8 cellular contexts compared by ENCODE assay signal in genomic region chr7:118183586-118184391, GRCh38. TPM values are rescaled to one million over a fixed set of nuclear protein-coding genes. Genes with fewer than 3 reads are reported as not detected.
DNase-seq lines count a peak whose midpoint lies in the region; ATAC-seq and TF ChIP-seq lines count a peak whose summit lies in the region.

Gene LSM8, plus strand, starts transcription at chr7:118184164. Its CDS starts 60 bp downstream, at chr7:118184224.

- CTCF ChIA-PET in RWPE1 (lab: Yijun Ruan, JAX), result no interaction called here

- peaks cover 3% of the 10 kb centered on the region for H3K9me3 Mint-ChIP-seq in activated T-helper 17 cell treated with anti-CD3 and anti-CD28 coated beads, Interleukin-2, amount 50 U/mL, for 72 hours
- H3K9me3 Mint-ChIP-seq in naive B cell, result peaks cover 0 to 5% (median 0%) of the 10 kb centered on the region in 7 donors
- no peaks in the 10 kb centered on the region for H3K9me3 Mint-ChIP-seq in stimulated activated memory B cell treated with anti-CD40 and anti-IgM and Interleukin-4, amounts not matched to agents 10 μg/mL and 1 μg/mL and 100 μg/mL, for 72 hours

- H3K27ac Mint-ChIP-seq in activated T-helper 17 cell treated with anti-CD3 and anti-CD28 coated beads, Interleukin-2, amount 50 U/mL, for 72 hours, result peak within 1 kb of the TSS; percentile 99
- peak within 1 kb of the TSS; percentile 99 to 100 (median 100) for H3K27ac Mint-ChIP-seq in naive B cell
- H3K27ac Mint-ChIP-seq in stimulated activated memory B cell treated with anti-CD40 and anti-IgM and Interleukin-4, amounts not matched to agents 10 μg/mL and 1 μg/mL and 100 μg/mL, for 72 hours, result peak within 1 kb of the TSS; percentile 99

- no peaks in the 10 kb centered on the region for H3K27me3 Mint-ChIP-seq in activated T-helper 17 cell treated with anti-CD3 and anti-CD28 coated beads, Interleukin-2, amount 50 U/mL, for 72 hours
- no peaks in the 10 kb centered on the region for H3K27me3 Mint-ChIP-seq in naive B cell
- no peaks in the 10 kb centered on the region for H3K27me3 Mint-ChIP-seq in stimulated activated memory B cell treated with anti-CD40 and anti-IgM and Interleukin-4, amounts not matched to agents 10 μg/mL and 1 μg/mL and 100 μg/mL, for 72 hours

- peak within 1 kb of the TSS; percentile 92 for H3K4me3 Mint-ChIP-seq in activated T-helper 17 cell treated with anti-CD3 and anti-CD28 coated beads, Interleukin-2, amount 50 U/mL, for 72 hours
- H3K4me3 Mint-ChIP-seq in naive B cell, result peak within 1 kb of the TSS; percentile 93 to 100 (median 98)
- H3K4me3 Mint-ChIP-seq in stimulated activated memory B cell treated with anti-CD40 and anti-IgM and Interleukin-4, amounts not matched to agents 10 μg/mL and 1 μg/mL and 100 μg/mL, for 72 hours, result peak within 1 kb of the TSS; percentile 96

- H3K4me3 ChIP-seq in LNCaP clone FGC (ENCODE audit: low read depth, low read length), result peak within 1 kb of the TSS; percentile 85

- ATAC-seq in activated T-helper 17 cell treated with anti-CD3 and anti-CD28 coated beads, Interleukin-2, amount 50 U/mL, for 72 hours (replicated peaks), result peak; percentile 99
- ATAC-seq in naive B cell (ENCODE audit: low read depth in 2 of 2), result peak; percentile 96 to 97
- ATAC-seq in stimulated activated memory B cell treated with anti-CD40 and anti-IgM and Interleukin-4, amounts not matched to agents 10 μg/mL and 1 μg/mL and 100 μg/mL, for 72 hours, result peak; percentile 99

- DNase-seq in Daoy (ENCODE audit: low read depth) (peak; percentile 100), GOT3 (lab: John Stamatoyannopoulos, UW) (peak; percentile 86), LNCaP clone FGC (ENCODE audit: low read depth) (peak; percentile 98), RWPE1 (ENCODE audit: low spot score) (peak; percentile 94), fibroblast of gingiva (ENCODE audit: low read depth) (peak; percentile 98), naive B cell (peak; percentile 97)

- TF ChIP-seq CTCF in LNCaP clone FGC (IDR thresholded peaks at IDR 0.05; ENCODE audit: control insufficient read depth, extremely low read depth, insufficient read depth), result no peak
- TF ChIP-seq CTCF in RWPE1 (conservative IDR thresholded peaks at IDR 0.05; ENCODE audit: low read depth), result no peak

- peaks cover 15% of the 10 kb centered on the region for H3K4me1 Mint-ChIP-seq in activated T-helper 17 cell treated with anti-CD3 and anti-CD28 coated beads, Interleukin-2, amount 50 U/mL, for 72 hours
- H3K4me1 Mint-ChIP-seq in naive B cell, result peaks cover 24 to 41% (median 30%) of the 10 kb centered on the region in 3 donors
- H3K4me1 Mint-ChIP-seq in stimulated activated memory B cell treated with anti-CD40 and anti-IgM and Interleukin-4, amounts not matched to agents 10 μg/mL and 1 μg/mL and 100 μg/mL, for 72 hours, result peaks cover 45% of the 10 kb centered on the region

- H3K27ac ChIP-seq in RWPE1, result peak within 1 kb of the TSS; percentile 88

- H3K36me3 Mint-ChIP-seq in activated T-helper 17 cell treated with anti-CD3 and anti-CD28 coated beads, Interleukin-2, amount 50 U/mL, for 72 hours (ENCODE audit: low read depth), result peaks cover 52% of the 10 kb centered on the region
- peaks cover 8 to 25% of the 10 kb centered on the region in 2 donors for H3K36me3 Mint-ChIP-seq in naive B cell
- peaks cover 37% of the 10 kb centered on the region for H3K36me3 Mint-ChIP-seq in stimulated activated memory B cell treated with anti-CD40 and anti-IgM and Interleukin-4, amounts not matched to agents 10 μg/mL and 1 μg/mL and 100 μg/mL, for 72 hours

- POLR2A ChIA-PET in RWPE1 (lab: Yijun Ruan, JAX; ENCODE audit: low non-redundant PET), result interaction anchor here (0.6 kb wide), 1 partner anchor 433 kb away, joined by 3 read pairs; no protein-coding TSS in a partner anchor

RNA-seq across cellular contexts. Expression of gene LSM8, which starts in this region (rescaled TPM):
- total RNA-seq in Daoy (2014; rRNA removed; shearing (Covaris generic)), result 128 and 249 TPM in 2 replicates
- total RNA-seq in activated T-helper 17 cell treated with anti-CD3 and anti-CD28 coated beads, Interleukin-2, amount 50 U/mL, for 72 hours, result 10 to 100 TPM; 35.0 to 37.5 TPM
- 10 to 100 TPM; 23.9 to 51.7 (median 41.2) TPM for polyA plus RNA-seq in naive B cell (ENCODE audit: low read depth in 6 of 6)

Comparison
In these comparisons a context has a peak if more than half of its experiments do, and no peak if none do; other contexts are left out.
1. Peak in every context shown above with its lines: DNase-seq, ATAC-seq, H3K4me3 ChIP-seq and H3K27ac ChIP-seq.